Comparison of ENCODE assay signal across 28 cellular contexts in the genomic region with DNA sequence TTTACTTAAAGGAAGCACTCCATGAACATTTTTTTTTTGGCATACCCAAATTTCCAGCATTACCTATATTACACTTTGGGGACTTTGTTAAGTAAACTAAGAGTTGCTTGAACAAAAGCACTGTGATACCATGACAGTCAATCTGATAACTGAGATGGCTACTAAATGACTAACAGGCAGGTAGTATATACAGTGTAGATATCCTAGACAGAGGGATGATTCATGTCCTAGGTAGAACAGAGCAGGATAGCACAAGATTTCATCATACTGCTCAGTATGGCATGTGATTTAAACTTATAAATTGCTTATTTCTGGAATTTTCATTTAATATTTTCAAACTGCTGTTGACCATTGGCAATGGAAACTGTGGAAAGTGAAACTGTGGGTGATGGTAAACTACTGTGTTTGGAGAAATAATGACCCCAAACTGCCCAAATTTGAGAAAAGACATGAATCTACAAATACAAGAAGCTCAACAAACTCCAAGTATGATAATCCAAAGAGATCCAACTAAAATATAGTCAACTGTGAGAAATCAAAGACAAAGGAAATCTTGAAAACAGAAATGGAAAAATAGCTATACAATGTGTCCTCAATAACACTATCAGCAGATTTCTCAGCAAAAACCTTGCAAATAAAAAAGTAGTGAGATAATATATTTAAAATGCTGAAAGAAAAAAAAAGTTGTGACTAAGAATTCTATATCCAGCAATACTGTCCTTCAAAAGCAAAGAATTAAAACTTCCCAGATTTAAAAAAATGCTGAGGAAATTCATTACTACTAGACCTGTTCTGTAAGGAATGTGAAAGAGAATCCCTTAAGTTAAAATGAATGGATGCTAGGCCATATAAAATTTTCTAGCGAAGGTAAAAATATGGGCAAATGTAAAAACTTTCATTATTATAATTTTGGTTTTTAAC.
"Had no signal": no experiment of that assay in that cellular context is flagged by ENCODE, and none has a peak within 500 bp of the region (broad histone marks: within the 10 kb centered on the region; RNA-seq: fewer than 3 reads in every experiment).

No MANE protein-coding gene starts in this region.

- H3K4me1 ChIP-seq: prostate gland had no signal

- DNase-seq: cerebellar nuclear complex; cortex of kidney; effector memory CD8-positive, alpha-beta T cell; foreskin fibroblast; heart right ventricle; hippocampal formation; immature natural killer cell; mesendoderm; midbrain; naive thymus-derived CD4-positive, alpha-beta T cell; spleen; stimulated activated CD4-positive, alpha-beta T cell treated with anti-CD3 and anti-CD28 coated beads, Interleukin-2, amount 100 ng/mL, for 48 hours; stimulated activated naive CD4-positive, alpha-beta T cell; stimulated activated naive CD8-positive, alpha-beta T cell treated with anti-CD3 and anti-CD28 coated beads, Interleukin-15, amount 100 ng/mL, for 72 hours; transverse colon; upper lobe of right lung had no signal

- FAIRE-seq: keratinocyte had no signal

- H3K4me3 ChIP-seq: gastroesophageal sphincter, heart right ventricle, lung, neural progenitor cell, prostate gland, right atrium auricular region, spleen, suprapubic skin, transverse colon, upper lobe of right lung, vagina had no signal

- H3K27me3 ChIP-seq: gastroesophageal sphincter, heart right ventricle, neural progenitor cell, right atrium auricular region, suprapubic skin, transverse colon, upper lobe of right lung, vagina had no signal

- H3K9me3 ChIP-seq: prostate gland, vagina had no signal

- H3K27ac ChIP-seq: epithelial cell of prostate, gastroesophageal sphincter, heart right ventricle, neural progenitor cell, prostate gland, right atrium auricular region, spleen, suprapubic skin, transverse colon, upper lobe of right lung, vagina had no signal

- ATAC-seq: effector memory CD8-positive, alpha-beta T cell; esophagus mucosa; gastroesophageal sphincter; heart right ventricle; left lobe of liver; naive thymus-derived CD4-positive, alpha-beta T cell; sciatic nerve; stimulated activated naive CD8-positive, alpha-beta T cell treated with anti-CD3 and anti-CD28 coated beads, Interleukin-15, amount 100 ng/mL, for 72 hours; upper lobe of right lung had no signal

- H3K36me3 ChIP-seq: gastroesophageal sphincter, heart right ventricle, neural progenitor cell, prostate gland, right atrium auricular region, spleen, suprapubic skin, transverse colon, upper lobe of right lung, vagina had no signal

- H3K9ac ChIP-seq: neural progenitor cell had no signal
